ENCODE assay signal across 11 cellular contexts in the genomic region with DNA sequence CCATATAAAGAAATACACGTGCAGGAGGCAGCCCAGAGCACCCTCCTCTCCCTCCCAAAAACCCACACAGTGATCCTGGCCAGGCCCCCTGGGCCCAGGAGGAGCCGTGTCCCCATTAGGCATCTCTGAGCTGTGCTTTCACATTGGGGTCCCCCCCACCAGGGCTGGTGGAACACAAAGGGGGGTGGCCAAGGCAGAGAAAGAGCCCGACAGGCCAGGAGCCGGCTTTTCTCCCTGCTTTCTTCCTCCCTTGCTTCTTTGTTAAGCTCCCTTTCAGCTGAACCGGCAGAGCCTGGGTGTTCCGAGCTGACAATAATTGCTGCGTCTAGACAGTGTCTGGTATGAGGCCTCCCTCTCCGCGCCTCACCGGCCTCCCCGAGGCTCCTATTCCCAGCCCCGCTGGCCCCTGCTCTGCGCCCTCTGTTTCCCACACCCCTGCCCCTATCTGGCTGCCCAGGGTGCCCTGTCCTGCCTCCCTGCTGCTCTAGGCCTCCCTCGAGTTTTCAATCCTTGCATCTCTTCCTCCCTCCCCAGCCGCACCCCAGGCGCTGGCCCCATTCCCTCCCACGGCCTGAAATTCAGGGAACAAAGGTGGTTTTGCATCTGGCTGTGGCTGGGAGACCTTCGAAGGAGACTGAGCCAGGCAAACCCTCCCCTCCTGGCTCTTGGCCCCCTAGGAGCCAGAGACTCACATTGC.
DNase-seq lines count a peak whose midpoint lies in the region; ATAC-seq and TF ChIP-seq lines count a peak whose summit lies in the region.
"Had no signal": no experiment of that assay in that cellular context is flagged by ENCODE, and none has a peak within 500 bp of the region (broad histone marks: within the 10 kb centered on the region; RNA-seq: fewer than 3 reads in every experiment).

No MANE protein-coding gene starts in this region.

- no peak for ATAC-seq in GM21786 (IDR thresholded peaks at IDR 0.05; ENCODE audit: unreplicated experiment)
- ATAC-seq in GM19035 (IDR thresholded peaks at IDR 0.05; ENCODE audit: unreplicated experiment) = no peak
- ATAC-seq: effector memory CD8-positive, alpha-beta T cell had no signal

- TF ChIP-seq CTCF in coronary artery (IDR thresholded peaks at IDR 0.05) (no peak), type B pancreatic cell (conservative IDR thresholded peaks at IDR 0.05) (no peak)

- peak overlapping the region; percentile 76 for H3K4me3 Mint-ChIP-seq in type B pancreatic cell
- H3K4me3 Mint-ChIP-seq: effector memory CD8-positive, alpha-beta T cell had no signal

- H3K27me3 ChIP-seq in mucosa of rectum (ENCODE audit: control insufficient read depth in 2 of 2, insufficient read depth in 2 of 2, low read length in 2 of 2) = no peaks in the 10 kb centered on the region

- H3K4me1 Mint-ChIP-seq in type B pancreatic cell (ENCODE audit: unreplicated experiment) = peaks cover 69% of the 10 kb centered on the region

- H3K4me1 ChIP-seq in mucosa of rectum (ENCODE audit: control insufficient read depth in 2 of 2, insufficient read depth in 2 of 2, low read length in 2 of 2) = peaks cover 18% of the 10 kb centered on the region in 2 donors

- H3K27ac ChIP-seq in coronary artery (peak overlapping the region; percentile 92 to 100), mucosa of rectum (ENCODE audit: low read depth in 2 of 2, low read length in 2 of 2) (peak overlapping the region; percentile 3 to 19)
- H3K27ac ChIP-seq: KMS-11 had no signal

- no peaks in the 10 kb centered on the region for H3K27me3 Mint-ChIP-seq in type B pancreatic cell
- H3K27me3 Mint-ChIP-seq: effector memory CD8-positive, alpha-beta T cell had no signal

- no peaks in the 10 kb centered on the region for H3K9me3 ChIP-seq in mucosa of rectum (ENCODE audit: control insufficient read depth in 2 of 2, low read length in 2 of 2)

- H3K27ac Mint-ChIP-seq in type B pancreatic cell = peak overlapping the region; percentile 83
- H3K27ac Mint-ChIP-seq: effector memory CD8-positive, alpha-beta T cell had no signal

- peaks cover 2 to 3% of the 10 kb centered on the region in 2 donors for H3K36me3 ChIP-seq in mucosa of rectum (ENCODE audit: control insufficient read depth in 2 of 2, insufficient read depth in 2 of 2, low read length in 2 of 2)

- H3K4me3 ChIP-seq in coronary artery = peak overlapping the region; percentile 5
- no peak overlapping the region for H3K4me3 ChIP-seq in mucosa of rectum (ENCODE audit: low read length in 2 of 2)

- no peaks in the 10 kb centered on the region for H3K9me3 Mint-ChIP-seq in type B pancreatic cell
- H3K9me3 Mint-ChIP-seq: effector memory CD8-positive, alpha-beta T cell had no signal

- no peak overlapping the region for H3K9ac ChIP-seq in mucosa of rectum (ENCODE audit: low read depth in 1 of 2, low read length in 2 of 2)
- H3K9ac ChIP-seq: KMS-11 had no signal

- DNase-seq in NCI-H82 (lab: John Stamatoyannopoulos, UW) (peak; percentile 56), NCI-H82 treated with DMSO at 0.1 percent for 48 hours (lab: John Stamatoyannopoulos, UW; ENCODE audit: unreplicated experiment) (no peak), coronary artery (ENCODE audit: low spot score) (no peak), type B pancreatic cell (ENCODE audit: extremely low spot score, unreplicated experiment) (no peak), NCI-H524 treated with DMSO at 0.1 percent for 48 hours (lab: John Stamatoyannopoulos, UW) (no peak)
- DNase-seq: activated CD8-positive, alpha-beta memory T cell treated with anti-CD3 and anti-CD28 coated beads for 24 hours; effector memory CD8-positive, alpha-beta T cell had no signal

- H3K36me3 Mint-ChIP-seq in type B pancreatic cell = no peaks in the 10 kb centered on the region
